ENCODE assay signal across 17 cellular contexts in genomic region chr1:96995351-96995750, GRCh38.
A peak's percentile ranks its signal among the peaks of the same experiment; 100 is the strongest.
DNase-seq lines count a peak whose midpoint lies in the region; ATAC-seq and TF ChIP-seq lines count a peak whose summit lies in the region.
"Had no signal": no experiment of that assay in that cellular context is flagged by ENCODE, and none has a peak within 500 bp of the region (broad histone marks: within the 10 kb centered on the region; RNA-seq: fewer than 3 reads in every experiment).

No MANE protein-coding gene starts in this region.

- H3K14ac ChIP-seq in mesenchymal stem cell (ENCODE audit: low read length in 2 of 2), result no peak overlapping the region

- TF ChIP-seq CTCF in left ventricle myocardium inferior (IDR thresholded peaks at IDR 0.05; ENCODE audit: borderline replicate concordance), result no peak

- in situ Hi-C loops in ACHN (cut with HindIII; ENCODE audit: low pct_ligation_motif_present, low pct_unique_long_range_greater_than_20kb, low sequenced_read_pairs), result no loop called here

- H3K27ac ChIP-seq in left ventricle myocardium inferior (replicated peaks) (no peak overlapping the region), mesenchymal stem cell (ENCODE audit: low read length, poor library complexity, severe bottlenecking) (no peak overlapping the region)
- H3K27ac ChIP-seq: GM23248 had no signal

- H2BK5ac ChIP-seq in mesenchymal stem cell (ENCODE audit: low read depth, low read length, poor library complexity, severe bottlenecking), result no peak overlapping the region

- H3K9ac ChIP-seq in mesenchymal stem cell (ENCODE audit: low read length), result no peak overlapping the region
- H3K9ac ChIP-seq: GM23248 had no signal

- H4K91ac ChIP-seq in mesenchymal stem cell (ENCODE audit: low read length), result no peak overlapping the region

- H3K36me3 ChIP-seq in left ventricle myocardium inferior, result no peaks in the 10 kb centered on the region
- no peaks in the 10 kb centered on the region for H3K36me3 ChIP-seq in mesenchymal stem cell (ENCODE audit: control insufficient read depth in 1 of 2, insufficient read depth in 2 of 2, low read depth in 1 of 2, low read length in 2 of 2)

- no peak overlapping the region for H3K4ac ChIP-seq in mesenchymal stem cell (ENCODE audit: low read depth in 1 of 2, low read length in 2 of 2)

- H3K4me1 ChIP-seq in left ventricle myocardium inferior, result peaks cover 3% of the 10 kb centered on the region
- no peaks in the 10 kb centered on the region for H3K4me1 ChIP-seq in mesenchymal stem cell (ENCODE audit: control insufficient read depth, insufficient read depth, low read depth, low read length)

- DNase-seq in left ventricle myocardium superior (no peak), left ventricle myocardium inferior (no peak), NCI-H2227 treated with DMSO at 0.1 percent for 48 hours (lab: John Stamatoyannopoulos, UW) (peak; percentile 94), mesenchymal stem cell (peak; percentile 37), smooth muscle cell of the brain vasculature (ENCODE audit: low read depth, low spot score) (peak; percentile 37), posterior vena cava (ENCODE audit: low spot score) (no peak), ACHN (no peak)
- DNase-seq: Calu3; CD4-positive, CD25-positive, alpha-beta regulatory T cell; DMS79; GM23248; NCI-H1092; NCI-H510A; OCI-M1; RPMI8226 had no signal

- H3K4me3 ChIP-seq in left ventricle myocardium inferior, result no peak overlapping the region
- no peak overlapping the region for H3K4me3 ChIP-seq in mesenchymal stem cell (ENCODE audit: insufficient read depth in 1 of 2, low read depth in 1 of 2, low read length in 2 of 2)
- H3K4me3 ChIP-seq: GM23248, K562 had no signal

- H3K4me2 ChIP-seq in mesenchymal stem cell (ENCODE audit: low read length, poor library complexity, severe bottlenecking), result no peak overlapping the region

- intact Hi-C loops in left ventricle myocardium superior (cut with micrococcal nuclease), result no loop called here
- intact Hi-C loops in left ventricle myocardium inferior (cut with micrococcal nuclease), result no loop called here
- intact Hi-C loops in posterior vena cava (cut with DNase I), result no loop called here

- no peak overlapping the region for H3K23ac ChIP-seq in mesenchymal stem cell (ENCODE audit: low read length in 2 of 2)

- ATAC-seq in left ventricle myocardium superior, result peak; percentile 17
- no peak for ATAC-seq in GM21576 (IDR thresholded peaks at IDR 0.05; ENCODE audit: unreplicated experiment)
- ATAC-seq: K562 had no signal

- 88% methylated on average over 2 of the region's 3 CpGs for WGBS in mesenchymal stem cell

- H2AK5ac ChIP-seq in mesenchymal stem cell (ENCODE audit: low read length, severe bottlenecking), result no peak overlapping the region

- no peak overlapping the region for H3K18ac ChIP-seq in mesenchymal stem cell (ENCODE audit: low read depth in 1 of 2, low read length in 2 of 2)

- no peaks in the 10 kb centered on the region for H3K79me1 ChIP-seq in mesenchymal stem cell (replicated peaks; ENCODE audit: low read length, poor library complexity, severe bottlenecking)

- H3K9me3 ChIP-seq in left ventricle myocardium inferior (replicated peaks), result no peaks in the 10 kb centered on the region
- no peaks in the 10 kb centered on the region for H3K9me3 ChIP-seq in mesenchymal stem cell (ENCODE audit: control insufficient read depth, low read length)

- H3K27me3 ChIP-seq in left ventricle myocardium inferior (ENCODE audit: low read depth), result no peaks in the 10 kb centered on the region
- H3K27me3 ChIP-seq in mesenchymal stem cell (ENCODE audit: control insufficient read depth in 1 of 2, insufficient read depth in 1 of 2, low read length in 2 of 2), result no peaks in the 10 kb centered on the region

- H2AFZ ChIP-seq in mesenchymal stem cell (ENCODE audit: low read depth, low read length), result no peak overlapping the region
- H2AFZ ChIP-seq: GM23248 had no signal

- no peak overlapping the region for H2BK12ac ChIP-seq in mesenchymal stem cell (ENCODE audit: low read length in 2 of 2)

- H2BK15ac ChIP-seq in mesenchymal stem cell (ENCODE audit: low read depth, poor library complexity, severe bottlenecking), result no peak overlapping the region

- H4K8ac ChIP-seq in mesenchymal stem cell (ENCODE audit: low read length), result no peak overlapping the region

- H2BK120ac ChIP-seq in mesenchymal stem cell (ENCODE audit: low read depth, low read length), result no peak overlapping the region

Comparison
In these comparisons a context has a peak if more than half of its experiments do, and no peak if none do; other contexts are left out.
1. DNase-seq: peak in NCI-H2227 treated with DMSO at 0.1 percent for 48 hours (single experiment), mesenchymal stem cell (single experiment) and smooth muscle cell of the brain vasculature (single experiment); none in left ventricle myocardium superior (single experiment), left ventricle myocardium inferior (single experiment), posterior vena cava (single experiment) and ACHN (single experiment).